ENCODE assay signal across 17 cellular contexts in the genomic region with DNA sequence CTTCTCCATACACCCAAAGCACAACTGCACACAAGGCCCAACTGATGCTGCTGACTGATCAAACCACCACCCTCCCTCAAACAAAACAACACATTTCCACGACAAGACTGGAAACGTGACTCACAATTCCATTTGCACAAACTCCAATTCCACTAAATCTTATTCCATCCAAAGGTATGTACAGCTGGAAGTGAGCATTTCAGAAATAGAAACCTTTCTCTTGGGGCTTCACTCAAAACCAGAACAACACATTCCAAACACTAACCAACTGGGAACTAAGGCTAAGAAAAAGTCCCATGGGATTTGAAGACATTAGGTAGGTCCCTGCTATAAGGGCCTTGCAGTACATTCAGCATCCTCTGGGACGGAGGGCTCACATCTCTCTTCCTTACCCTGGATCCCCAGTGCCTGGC. TPM values are rescaled to one million over a fixed set of nuclear protein-coding genes. Genes with fewer than 3 reads are reported as not detected.
DNase-seq lines count a peak whose midpoint lies in the region; ATAC-seq, FAIRE-seq and TF ChIP-seq lines count a peak whose summit lies in the region.
"Had no signal": no experiment of that assay in that cellular context is flagged by ENCODE, and none has a peak within 500 bp of the region (broad histone marks: within the 10 kb centered on the region; RNA-seq: fewer than 3 reads in every experiment).

No MANE protein-coding gene starts in this region.

- H3K9ac ChIP-seq in HepG2 (ENCODE audit: insufficient read depth, low read depth, low read length) (no peak overlapping the region), mesenchymal stem cell (ENCODE audit: low read length) (peak overlapping the region; percentile 40)

- TF ChIP-seq CTCF in HepG2 (CRISPR knock-in tag; IDR thresholded peaks at IDR 0.05) (no peak), right lobe of liver (IDR thresholded peaks at IDR 0.05) (no peak), astrocyte of the spinal cord (IDR thresholded peaks at IDR 0.05; ENCODE audit: low read depth, low read length) (no peak)

- no peak overlapping the region for H3K4ac ChIP-seq in mesenchymal stem cell (ENCODE audit: low read depth in 1 of 2, low read length in 2 of 2)

- TF ChIP-seq EP300 in HepG2 (IDR thresholded peaks at IDR 0.05; ENCODE audit: low read depth in 2 of 2, low read length in 2 of 2) (no peak), HepG2 (CRISPR knock-in tag; IDR thresholded peaks at IDR 0.05; ENCODE audit: borderline replicate concordance) (no peak)

- no peak for TF ChIP-seq RAD21 in HepG2 (CRISPR knock-in tag; IDR thresholded peaks at IDR 0.05)

- FAIRE-seq in HepG2 (lab: Jason Lieb, UNC) = no peak
- FAIRE-seq: D721Med, GM19239, small intestine had no signal

- no peak overlapping the region for H2BK15ac ChIP-seq in mesenchymal stem cell (ENCODE audit: low read depth, poor library complexity, severe bottlenecking)

- DNase-seq in HepG2 (ENCODE audit: low spot score) = no peak
- DNase-seq in right lobe of liver = no peak
- peak; percentile 13 for DNase-seq in astrocyte of the spinal cord (ENCODE audit: low read depth, low spot score)
- DNase-seq in mesenchymal stem cell = peak; percentile 13
- no peak for DNase-seq in posterior vena cava (ENCODE audit: low spot score)
- DNase-seq in NCI-H1694 (lab: John Stamatoyannopoulos, UW) = no peak
- no peak for DNase-seq in glomerular visceral epithelial cell (ENCODE audit: extremely low spot score)
- DNase-seq in inferior parietal cortex (ENCODE audit: extremely low spot score) = no peak
- DNase-seq: activated CD4-positive, CD25-positive, alpha-beta regulatory T cell treated with anti-CD3 and anti-CD28 coated beads, Interleukin-2, amount 50 U/mL, for 72 hours; activated naive CD4-positive, alpha-beta T cell treated with anti-CD3 and anti-CD28 coated beads, Interleukin-2, amount 50 U/mL, for 16 hours; NCI-H1048; NCI-H2171; ovary; Right ventricle myocardium superior; small intestine had no signal

- H3K27me3 ChIP-seq in HepG2 (ENCODE audit: control insufficient read depth in 1 of 2, insufficient read depth in 2 of 2, low read length in 2 of 2) = no peaks in the 10 kb centered on the region
- H3K27me3 ChIP-seq in right lobe of liver = no peaks in the 10 kb centered on the region
- H3K27me3 ChIP-seq in mesenchymal stem cell (ENCODE audit: control insufficient read depth in 1 of 2, insufficient read depth in 1 of 2, low read length in 2 of 2) = no peaks in the 10 kb centered on the region
- H3K27me3 ChIP-seq: ovary had no signal

- H2BK5ac ChIP-seq in mesenchymal stem cell (ENCODE audit: low read depth, low read length, poor library complexity, severe bottlenecking) = no peak overlapping the region

- no peak overlapping the region for H4K91ac ChIP-seq in mesenchymal stem cell (ENCODE audit: low read length)

- H3K9me3 ChIP-seq in HepG2 (ENCODE audit: low read length) = no peaks in the 10 kb centered on the region
- no peaks in the 10 kb centered on the region for H3K9me3 ChIP-seq in right lobe of liver
- no peaks in the 10 kb centered on the region for H3K9me3 ChIP-seq in mesenchymal stem cell (ENCODE audit: control insufficient read depth, low read length)
- H3K9me3 ChIP-seq: ovary had no signal

- H3K4me3 ChIP-seq in HepG2 (replicated peaks in 1 of 3; ENCODE audit: insufficient read depth in 1 of 3, low read depth in 2 of 3, low read length in 3 of 3) (no peak overlapping the region), right lobe of liver (no peak overlapping the region), astrocyte of the spinal cord (ENCODE audit: low read depth, low read length) (no peak overlapping the region), mesenchymal stem cell (ENCODE audit: insufficient read depth in 1 of 2, low read depth in 1 of 2, low read length in 2 of 2) (no peak overlapping the region)
- H3K4me3 ChIP-seq: ovary had no signal

- in situ Hi-C loops in HepG2 (cut with HindIII; ENCODE audit: extremely low pct_ligation_motif_present, low pct_unique_long_range_greater_than_20kb) = no loop called here
- in situ Hi-C loops in astrocyte of the spinal cord (cut with HindIII; ENCODE audit: low sequenced_read_pairs) = no loop called here

- H3K4me1 ChIP-seq in HepG2 (ENCODE audit: insufficient read depth, low read length) = no peaks in the 10 kb centered on the region
- no peaks in the 10 kb centered on the region for H3K4me1 ChIP-seq in right lobe of liver
- H3K4me1 ChIP-seq in mesenchymal stem cell (ENCODE audit: control insufficient read depth, insufficient read depth, low read depth, low read length) = no peaks in the 10 kb centered on the region

- H3K79me1 ChIP-seq in mesenchymal stem cell (replicated peaks; ENCODE audit: low read length, poor library complexity, severe bottlenecking) = peaks cover 46% of the 10 kb centered on the region

- H3K36me3 ChIP-seq in HepG2 (replicated peaks in 1 of 2; ENCODE audit: control insufficient read depth in 1 of 2, insufficient read depth in 2 of 2, low read length in 2 of 2) (peaks cover 51 to 94% of the 10 kb centered on the region in 2 experiments), right lobe of liver (peaks cover 11 to 71% (median 30%) of the 10 kb centered on the region in 4 donors), mesenchymal stem cell (ENCODE audit: control insufficient read depth in 1 of 2, insufficient read depth in 2 of 2, low read depth in 1 of 2, low read length in 2 of 2) (peaks cover 51 to 96% of the 10 kb centered on the region in 2 experiments)
- H3K36me3 ChIP-seq: ovary had no signal

- H3K79me2 ChIP-seq in HepG2 (ENCODE audit: insufficient read depth, low read length) = no peaks in the 10 kb centered on the region

- no TSS peak for BruUV-seq in HepG2 (replicated peaks; lab: Mats Ljungman, UMichigan)

- H2BK120ac ChIP-seq in mesenchymal stem cell (ENCODE audit: low read depth, low read length) = no peak overlapping the region

- no peak overlapping the region for H2AK5ac ChIP-seq in mesenchymal stem cell (ENCODE audit: low read length, severe bottlenecking)

- TF ChIP-seq POLR2A in HepG2 (IDR thresholded peaks at IDR 0.05; ENCODE audit: insufficient read depth in 1 of 2, low read depth in 2 of 2, low read length in 2 of 2) (no peak), right lobe of liver (IDR thresholded peaks at IDR 0.05) (no peak)

- no peak overlapping the region for H3K23ac ChIP-seq in mesenchymal stem cell (ENCODE audit: low read length in 2 of 2)

- no peak overlapping the region for H4K8ac ChIP-seq in mesenchymal stem cell (ENCODE audit: low read length)

- WGBS in HepG2 (ENCODE audit: low lambda C conversion rate) = 98% methylated on average over 3 of the region's 3 CpGs
- 62% methylated on average over 3 of the region's 3 CpGs for WGBS in right lobe of liver (ENCODE audit: insufficient coverage, low coverage, low lambda C conversion rate, missing lambda C conversion rate)
- WGBS in mesenchymal stem cell = 83% methylated on average over 3 of the region's 3 CpGs

- H3K27ac ChIP-seq in HepG2 (ENCODE audit: extremely low read length, insufficient read depth, low read length) (no peak overlapping the region), right lobe of liver (no peak overlapping the region), mesenchymal stem cell (ENCODE audit: low read length, poor library complexity, severe bottlenecking) (no peak overlapping the region)
- H3K27ac ChIP-seq: ovary had no signal

- H2AFZ ChIP-seq in HepG2 (ENCODE audit: low read length) (no peak overlapping the region), mesenchymal stem cell (ENCODE audit: low read depth, low read length) (no peak overlapping the region)

- no peak overlapping the region for H2BK12ac ChIP-seq in mesenchymal stem cell (ENCODE audit: low read length in 2 of 2)

- POLR2A ChIA-PET in HepG2 (lab: Yijun Ruan, JAX) = no interaction called here

- CTCF ChIA-PET in HepG2 (lab: Yijun Ruan, JAX; ENCODE audit: low intra/inter-chr PET ratio, low total read pairs) = interaction anchor here (2.2 kb wide), 1 partner anchor 200 kb away, joined by 14 read pairs; no protein-coding TSS in a partner anchor

- no peak overlapping the region for H3K14ac ChIP-seq in mesenchymal stem cell (ENCODE audit: low read length in 2 of 2)

- H3K4me2 ChIP-seq in HepG2 (ENCODE audit: low read depth, low read length) = no peak overlapping the region
- no peak overlapping the region for H3K4me2 ChIP-seq in mesenchymal stem cell (ENCODE audit: low read length, poor library complexity, severe bottlenecking)

- no peak overlapping the region for H3K18ac ChIP-seq in mesenchymal stem cell (ENCODE audit: low read depth in 1 of 2, low read length in 2 of 2)

- ATAC-seq in HepG2 (peak; percentile 48), right lobe of liver (no peak)

- intact Hi-C loops in HepG2 (cut with micrococcal nuclease; ENCODE audit: unreplicated experiment) = loop anchor here (1.0 to 5.0 kb wide), 2 partner anchors 133 to 200 kb away; partner anchors contain the start of gene SMTN
- intact Hi-C loops in right lobe of liver (cut with DNase I) = loop anchor here (5.0 to 10.0 kb wide), 2 partner anchors 138 to 286 kb away; no protein-coding TSS in a partner anchor
- intact Hi-C loops in posterior vena cava (cut with DNase I) = loop anchor here in 1 of 2 donors (5.0 kb wide), 1 partner anchor 138 kb away; no protein-coding TSS in a partner anchor

- no peaks in the 10 kb centered on the region; the same call in 1 of the 2 replicates for H4K20me1 ChIP-seq in HepG2 (ENCODE audit: insufficient read depth, low read length)

RNA-seq across cellular contexts. Expression of gene MORC2, which starts 19.6 kb away (rescaled TPM):
- total RNA-seq in HepG2 (2016; rRNA removed; fragmentation: Illumina TruSeq; extraction: Trizol) (18.3 and 28.2 TPM in 2 replicates), right lobe of liver (10 to 100 TPM in 3 of 6 experiments, 1 to 10 TPM in 3; 7.0 to 15.6 (median 10.8) TPM), posterior vena cava (10 to 100 TPM; 23.8 to 27.5 TPM)
- total RNA-seq in HepG2 (2016; cell fraction: cytosol; rRNA removed; fragmentation: Illumina TruSeq; extraction: Trizol; ENCODE audit: low read depth) = 3.4 and 4.3 TPM in 2 replicates
- 18.9 and 25.4 TPM in 2 replicates for total RNA-seq in HepG2 (2016; cell fraction: insoluble cytoplasmic fraction; rRNA removed; fragmentation: Illumina TruSeq; extraction: Trizol)
- total RNA-seq in HepG2 (2016; cell fraction: membrane; rRNA removed; fragmentation: Illumina TruSeq; extraction: Trizol) = 10.0 and 14.7 TPM in 2 replicates
- 27.6 and 33.4 TPM in 2 replicates for total RNA-seq in HepG2 (2016; cell fraction: nucleus; rRNA removed; fragmentation: Illumina TruSeq; extraction: Trizol)
- polyA plus RNA-seq in HepG2 (2011; rRNA removed) = 11.9 and 17.8 TPM in 2 replicates
- polyA plus RNA-seq in HepG2 (2011; cell fraction: cytosol; rRNA removed) = 6.2 and 6.3 TPM in 2 replicates
- polyA plus RNA-seq in HepG2 (2011; cell fraction: nucleus; rRNA removed) = 24.9 and 45.2 TPM in 2 replicates
- 25.4 and 32.4 TPM in 2 replicates for polyA plus RNA-seq in HepG2 (2012)
- 1.6 and 2.2 TPM in 2 replicates for polyA plus RNA-seq in HepG2 (2016; cell fraction: cytosol; fragmentation: Illumina TruSeq; extraction: Trizol; ENCODE audit: low read depth)
- polyA plus RNA-seq in HepG2 (2016; cell fraction: insoluble cytoplasmic fraction; fragmentation: Illumina TruSeq; extraction: Trizol; ENCODE audit: low read depth) = 25.6 and 32.0 TPM in 2 replicates
- 5.2 and 5.5 TPM in 2 replicates for polyA plus RNA-seq in HepG2 (2016; cell fraction: membrane; fragmentation: Illumina TruSeq; extraction: Trizol; ENCODE audit: low read depth)
- 67.7 and 78.0 TPM in 2 replicates for polyA plus RNA-seq in HepG2 (2016; cell fraction: nucleus; fragmentation: Illumina TruSeq; extraction: Trizol; ENCODE audit: insufficient read depth, low read depth)
- 30.7 and 35.6 TPM in 2 replicates for polyA minus RNA-seq in HepG2 (2011; rRNA and poly(A)+ RNA removed; ENCODE audit: low replicate concordance)
- polyA minus RNA-seq in HepG2 (2011; cell fraction: cytosol; rRNA and poly(A)+ RNA removed) = 18.7 and 21.0 TPM in 2 replicates
- polyA minus RNA-seq in HepG2 (2011; cell fraction: nucleus; rRNA and poly(A)+ RNA removed) = 26.3 and 32.9 TPM in 2 replicates
- polyA plus RNA-seq in mesenchymal stem cell (2013, experiment 1 of 2) = 21.4 TPM
- polyA plus RNA-seq in mesenchymal stem cell (2013, experiment 2 of 2) = 21.9 TPM

RNA-seq across cellular contexts. Expression of gene TUG1, which starts 20.1 kb away (rescaled TPM):
- total RNA-seq in HepG2 (2016; rRNA removed; fragmentation: Illumina TruSeq; extraction: Trizol) = 32.8 and 35.2 TPM in 2 replicates
- 5.6 TPM in 2 replicates for total RNA-seq in HepG2 (2016; cell fraction: cytosol; rRNA removed; fragmentation: Illumina TruSeq; extraction: Trizol; ENCODE audit: low read depth)
- total RNA-seq in HepG2 (2016; cell fraction: insoluble cytoplasmic fraction; rRNA removed; fragmentation: Illumina TruSeq; extraction: Trizol) = 29.2 and 33.7 TPM in 2 replicates
- 14.7 and 16.1 TPM in 2 replicates for total RNA-seq in HepG2 (2016; cell fraction: membrane; rRNA removed; fragmentation: Illumina TruSeq; extraction: Trizol)
- total RNA-seq in HepG2 (2016; cell fraction: nucleus; rRNA removed; fragmentation: Illumina TruSeq; extraction: Trizol) = 83.8 and 92.0 TPM in 2 replicates
- 101 and 122 TPM in 2 replicates for polyA plus RNA-seq in HepG2 (2011; rRNA removed)
- polyA plus RNA-seq in HepG2 (2011; cell fraction: cytosol; rRNA removed) = 31.0 and 49.1 TPM in 2 replicates
- 221 and 244 TPM in 2 replicates for polyA plus RNA-seq in HepG2 (2011; cell fraction: nucleus; rRNA removed)
- polyA plus RNA-seq in HepG2 (2012) = 49.1 and 54.7 TPM in 2 replicates
- polyA plus RNA-seq in HepG2 (2016; cell fraction: cytosol; fragmentation: Illumina TruSeq; extraction: Trizol; ENCODE audit: low read depth) = 2.9 and 3.1 TPM in 2 replicates
- 37.7 TPM in 2 replicates for polyA plus RNA-seq in HepG2 (2016; cell fraction: insoluble cytoplasmic fraction; fragmentation: Illumina TruSeq; extraction: Trizol; ENCODE audit: low read depth)
- polyA plus RNA-seq in HepG2 (2016; cell fraction: membrane; fragmentation: Illumina TruSeq; extraction: Trizol; ENCODE audit: low read depth) = 8.1 and 9.1 TPM in 2 replicates
- 201 TPM in 2 replicates for polyA plus RNA-seq in HepG2 (2016; cell fraction: nucleus; fragmentation: Illumina TruSeq; extraction: Trizol; ENCODE audit: insufficient read depth, low read depth)
- 56.5 and 73.9 TPM in 2 replicates for polyA minus RNA-seq in HepG2 (2011; rRNA and poly(A)+ RNA removed; ENCODE audit: low replicate concordance)
- polyA minus RNA-seq in HepG2 (2011; cell fraction: cytosol; rRNA and poly(A)+ RNA removed) = 31.0 and 37.3 TPM in 2 replicates
- polyA minus RNA-seq in HepG2 (2011; cell fraction: nucleus; rRNA and poly(A)+ RNA removed) = 167 and 186 TPM in 2 replicates
- total RNA-seq in right lobe of liver = 10 to 100 TPM; 20.0 to 28.1 (median 22.7) TPM
- polyA plus RNA-seq in mesenchymal stem cell (2013, experiment 1 of 2) = 73.4 TPM
- polyA plus RNA-seq in mesenchymal stem cell (2013, experiment 2 of 2) = 71.8 TPM
- 10 to 100 TPM; 61.7 to 65.8 TPM for total RNA-seq in posterior vena cava

Comparison
In these comparisons a context has a peak if more than half of its experiments do, and no peak if none do; other contexts are left out.
1. DNase-seq: peak in astrocyte of the spinal cord (single experiment) and mesenchymal stem cell (single experiment); none in HepG2 (single experiment), right lobe of liver (0 of 3), posterior vena cava (single experiment), NCI-H1694 (single experiment), glomerular visceral epithelial cell (single experiment) and inferior parietal cortex (single experiment).